Comparison of ENCODE assay signal across 8 cellular contexts in the genomic region with DNA sequence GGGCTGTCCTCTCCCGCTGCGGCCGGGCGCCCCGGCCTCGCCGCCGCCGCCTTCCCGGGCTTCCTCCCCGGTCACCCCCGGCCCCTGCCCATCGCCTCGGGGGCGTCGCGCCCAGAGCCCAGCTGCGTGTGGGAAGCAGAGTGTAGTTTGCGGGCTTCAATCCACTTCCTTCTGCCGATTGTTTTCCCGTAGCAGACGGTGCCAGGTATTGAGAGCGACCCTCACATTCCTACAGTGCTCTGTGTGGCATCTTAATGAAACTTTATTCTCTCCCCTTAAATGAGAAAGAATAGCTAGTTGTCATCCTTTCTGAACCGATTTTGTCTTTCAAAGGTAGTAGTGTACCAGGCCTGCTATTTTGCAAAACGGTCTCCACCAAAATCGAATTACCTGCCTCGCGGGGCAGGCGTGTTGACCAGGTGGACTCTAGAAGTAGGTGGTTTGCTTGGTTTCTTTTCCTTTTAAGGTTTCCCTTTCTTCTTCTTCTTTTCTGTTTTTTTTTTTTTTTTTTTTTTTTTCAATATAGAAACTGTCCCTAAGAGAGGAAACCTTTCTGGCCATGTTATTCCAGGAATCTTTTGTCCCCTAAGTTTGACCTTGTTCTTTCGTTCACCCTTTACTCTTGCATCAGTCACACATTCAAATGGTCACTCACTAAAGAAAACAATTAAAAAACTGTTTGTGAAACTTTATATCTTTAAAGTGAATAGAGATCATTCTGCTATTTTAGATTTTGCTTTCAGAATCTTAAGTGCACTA. TPM values are rescaled to one million over a fixed set of nuclear protein-coding genes. Genes with fewer than 3 reads are reported as not detected.
DNase-seq lines count a peak whose midpoint lies in the region; ATAC-seq and TF ChIP-seq lines count a peak whose summit lies in the region.

No MANE protein-coding gene starts in this region.

- intact Hi-C loops in left colon (cut with DNase I, micrococcal nuclease) = loop anchor here in 1 of 2 donors (5.0 kb wide), 1 partner anchor 97 kb away; no protein-coding TSS in a partner anchor
- intact Hi-C loops in stomach (cut with DNase I; ENCODE audit: low total_unique reads) = no loop called here

- TF ChIP-seq EP300 in stomach (IDR thresholded peaks at IDR 0.05) = no peak

- peak overlapping the region; percentile 66; the same call in 1 of the 2 replicates for H3K27ac ChIP-seq in MM.1S (ENCODE audit: low read length)
- peak overlapping the region; percentile 94 to 99 (median 98) for H3K27ac ChIP-seq in stomach

- no peaks in the 10 kb centered on the region for H3K27me3 ChIP-seq in MM.1S (replicated peaks; ENCODE audit: insufficient read depth, low read length)
- no peaks in the 10 kb centered on the region for H3K27me3 ChIP-seq in stomach

- peak overlapping the region; percentile 78 for H3K9ac ChIP-seq in MM.1S (ENCODE audit: low read length)

- peaks cover 51% of the 10 kb centered on the region for H3K79me2 ChIP-seq in MM.1S (ENCODE audit: low read length)

- 0 out of 2 replicates have a peak, but pooled peaks cover 4% of the 10 kb centered on the region for H3F3A ChIP-seq in MM.1S (ENCODE audit: insufficient read depth, low read length)

- DNase-seq in NCI-H2196 (lab: John Stamatoyannopoulos, UW; ENCODE audit: unreplicated experiment) = peak; percentile 35
- no peak for DNase-seq in NCI-H2196 treated with DMSO at 0.1 percent for 48 hours (lab: John Stamatoyannopoulos, UW; ENCODE audit: unreplicated experiment)
- peak; percentile 41 for DNase-seq in MM.1S
- no peak for DNase-seq in astrocyte of the spinal cord (ENCODE audit: low read depth, low spot score)
- DNase-seq in left colon = peak in 1 of 2 donors; percentile 58
- no peak for DNase-seq in stomach
- no peak for DNase-seq in NCI-H1436 treated with DMSO at 0.1 percent for 48 hours (lab: John Stamatoyannopoulos, UW)

- H4K20me1 ChIP-seq in MM.1S (ENCODE audit: insufficient read depth, low read length) = no peaks in the 10 kb centered on the region

- no peak for TF ChIP-seq POLR2A in stomach (IDR thresholded peaks at IDR 0.05)

- no peaks in the 10 kb centered on the region for H3K4me1 ChIP-seq in MM.1S (ENCODE audit: low read length)
- H3K4me1 ChIP-seq in stomach = peaks cover 2 to 55% (median 36%) of the 10 kb centered on the region in 4 donors

- in situ Hi-C loops in astrocyte of the spinal cord (cut with HindIII; ENCODE audit: low sequenced_read_pairs) = no loop called here

- WGBS in stomach, 5 donors = 0 to 1% (median 0%) methylated on average over 20 to 30 of the region's 30 CpGs

- peak; percentile 11 for ATAC-seq in left colon
- no peak for ATAC-seq in HG02884 (IDR thresholded peaks at IDR 0.05; ENCODE audit: unreplicated experiment)

- peak overlapping the region; percentile 93 for H3K4me3 ChIP-seq in MM.1S (ENCODE audit: low read length)
- H3K4me3 ChIP-seq in astrocyte of the spinal cord (ENCODE audit: low read depth, low read length) = peak overlapping the region; percentile 61
- peak overlapping the region; percentile 75 to 90 (median 84) for H3K4me3 ChIP-seq in stomach

- TF ChIP-seq CTCF in MM.1S (IDR thresholded peaks at IDR 0.05; ENCODE audit: low read length) (no peak), astrocyte of the spinal cord (IDR thresholded peaks at IDR 0.05; ENCODE audit: low read depth, low read length) (no peak), stomach (IDR thresholded peaks at IDR 0.05) (no peak)

- H3K36me3 ChIP-seq in MM.1S (replicated peaks; ENCODE audit: insufficient read depth, low read length) (no peaks in the 10 kb centered on the region), stomach (no peaks in the 10 kb centered on the region)

- H3K9me2 ChIP-seq in MM.1S (replicated peaks; ENCODE audit: insufficient read depth, low read length) = no peaks in the 10 kb centered on the region

- H3K9me3 ChIP-seq in MM.1S (replicated peaks; ENCODE audit: insufficient read depth, low read length) (no peaks in the 10 kb centered on the region), stomach (no peaks in the 10 kb centered on the region)

- peak overlapping the region; percentile 69 for H3K4me2 ChIP-seq in MM.1S (ENCODE audit: low read depth, low read length)

- peak overlapping the region; percentile 58 for H2AFZ ChIP-seq in MM.1S (ENCODE audit: low read length)

RNA-seq across cellular contexts. Expression of gene USP25, which starts 0.9 kb away (rescaled TPM):
- total RNA-seq in left colon = 10 to 100 TPM; 33.8 to 38.9 TPM
- 10 to 100 TPM; 19.8 to 91.6 (median 33.9) TPM for total RNA-seq in stomach
- 10 to 100 TPM in 1 of 3 donors, 1 to 10 TPM in 2; 8.2 to 14.2 (median 9.1) TPM for polyA plus RNA-seq in stomach

Comparison
In these comparisons a context has a peak if more than half of its experiments do, and no peak if none do; other contexts are left out.
1. DNase-seq: peak in NCI-H2196 (single experiment) and MM.1S (single experiment); none in NCI-H2196 treated with DMSO at 0.1 percent for 48 hours (single experiment), astrocyte of the spinal cord (single experiment), stomach (single experiment) and NCI-H1436 treated with DMSO at 0.1 percent for 48 hours (single experiment).
2. Peak in every context shown above with its lines, with median percentiles within 50 percentile points of each other: H3K4me3 ChIP-seq.